ENCODE assay signal across 14 cellular contexts in the genomic region with DNA sequence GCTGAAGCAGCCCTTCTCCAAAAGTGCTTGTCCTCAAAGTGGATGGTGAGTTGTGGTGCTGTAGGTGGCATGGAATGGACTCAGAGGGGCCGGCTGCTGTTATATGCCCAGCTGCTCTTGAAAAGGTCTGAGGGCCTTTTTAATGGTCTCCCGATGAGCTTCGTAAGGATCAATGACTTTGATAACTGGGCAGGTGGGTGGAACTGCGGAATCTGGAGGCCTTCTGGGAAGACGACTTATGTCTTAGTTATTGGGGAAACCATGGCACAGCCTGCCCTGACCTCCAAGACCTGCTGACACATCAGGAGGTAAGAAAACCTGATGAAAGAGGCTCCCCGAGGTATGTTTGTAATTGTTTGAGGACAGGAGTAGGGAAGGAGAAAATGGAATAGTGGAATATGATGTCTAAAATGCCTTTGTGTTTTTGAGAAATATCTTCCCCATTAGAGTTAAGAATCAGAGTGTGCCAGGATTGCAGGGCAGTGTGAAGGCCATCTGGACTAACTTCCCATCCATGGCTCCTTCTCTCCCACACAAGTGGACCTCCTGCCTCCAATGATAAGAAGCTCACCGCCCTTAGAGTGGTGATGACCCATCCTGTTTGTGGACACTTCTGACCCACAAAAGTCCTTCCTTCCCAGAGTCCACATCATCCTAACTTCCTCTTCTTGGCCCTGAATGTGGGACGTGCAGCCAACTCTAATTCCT.
A peak's percentile ranks its signal among the peaks of the same experiment; 100 is the strongest.
DNase-seq lines count a peak whose midpoint lies in the region; ATAC-seq and TF ChIP-seq lines count a peak whose summit lies in the region.
"Had no signal": no experiment of that assay in that cellular context is flagged by ENCODE, and none has a peak within 500 bp of the region (broad histone marks: within the 10 kb centered on the region; RNA-seq: fewer than 3 reads in every experiment).

No MANE protein-coding gene starts in this region.

- H4K5ac ChIP-seq in H9 (ENCODE audit: insufficient read length, low read depth, low read length) = no peak overlapping the region

- H3K27ac Mint-ChIP-seq in H9 = no peak overlapping the region
- H3K27ac Mint-ChIP-seq in neural crest cell (ENCODE audit: unreplicated experiment) = peak overlapping the region; percentile 48
- H3K27ac Mint-ChIP-seq: GM23338 had no signal

- H3K4ac ChIP-seq in H9 (ENCODE audit: low read depth, low read length) = no peak overlapping the region

- H4K8ac ChIP-seq in H9 (replicated peaks; ENCODE audit: insufficient read length, low read depth, low read length) = no peak overlapping the region

- H2BK15ac ChIP-seq in H9 (ENCODE audit: low read depth, low read length) = no peak overlapping the region

- H3K4me1 Mint-ChIP-seq in H9 (peaks cover 19 to 33% of the 10 kb centered on the region in 2 experiments), neural crest cell (peaks cover 5% of the 10 kb centered on the region)

- no peak for TF ChIP-seq CTCF in H9 (conservative IDR thresholded peaks at IDR 0.05)
- TF ChIP-seq CTCF in neural crest cell (conservative IDR thresholded peaks at IDR 0.05) = no peak
- TF ChIP-seq CTCF in osteoblast (IDR thresholded peaks at IDR 0.05; ENCODE audit: extremely low read depth, low read depth, low read length) = no peak

- no peak overlapping the region for H4K91ac ChIP-seq in H9 (ENCODE audit: insufficient read length, low read depth, low read length)

- peak overlapping the region; percentile 34 to 67 (median 50) for H3K4me2 ChIP-seq in BLaER1 treated with 17β-estradiol and CSF1 and Interleukin-3, amounts not matched to agents 10 nM and 100 nM
- H3K4me2 ChIP-seq in H9 (ENCODE audit: insufficient read depth, insufficient read length, low read length) (no peak overlapping the region), osteoblast (ENCODE audit: insufficient read depth, low read length) (no peak overlapping the region)
- H3K4me2 ChIP-seq: GM23338 had no signal

- no peak overlapping the region for H3K4me3 ChIP-seq in BLaER1 treated with 17β-estradiol and CSF1 and Interleukin-3, amounts not matched to agents 10 nM and 100 nM
- H3K4me3 ChIP-seq in osteoblast (ENCODE audit: insufficient read depth, low read length) = no peak overlapping the region
- H3K4me3 ChIP-seq: GM23338 had no signal

- no peak overlapping the region for H2BK12ac ChIP-seq in H9 (ENCODE audit: insufficient read length, low read depth, low read length)

- H3K9me3 ChIP-seq in BLaER1 treated with 17β-estradiol and CSF1 and Interleukin-3, amounts not matched to agents 10 nM and 100 nM (replicated peaks in 1 of 11) = no peaks in the 10 kb centered on the region
- no peaks in the 10 kb centered on the region for H3K9me3 ChIP-seq in H9 (ENCODE audit: control insufficient read depth, low read depth, low read length)
- no peaks in the 10 kb centered on the region for H3K9me3 ChIP-seq in osteoblast (ENCODE audit: low read depth, low read length)

- H3K14ac ChIP-seq in H9 (ENCODE audit: insufficient read depth, low read length) = no peak overlapping the region

- no peak overlapping the region for H3K23ac ChIP-seq in H9 (ENCODE audit: insufficient read length, low read depth, low read length)

- ATAC-seq in GM18858 (IDR thresholded peaks at IDR 0.05; ENCODE audit: unreplicated experiment) = no peak
- ATAC-seq: GM23338, HCT116 had no signal

- no peak overlapping the region for H2AK5ac ChIP-seq in H9 (ENCODE audit: insufficient read length, low read length)

- H3K23me2 ChIP-seq in H9 (ENCODE audit: insufficient read length, low read depth, low read length, poor library complexity, severe bottlenecking) = no peaks in the 10 kb centered on the region

- no peak overlapping the region for H3K18ac ChIP-seq in H9 (ENCODE audit: insufficient read length, low read depth, low read length)

- H3K9me3 Mint-ChIP-seq in H9 (no peaks in the 10 kb centered on the region), neural crest cell (peaks cover 2% of the 10 kb centered on the region)
- H3K9me3 Mint-ChIP-seq: GM23338 had no signal

- WGBS in H9 (ENCODE audit: extremely low coverage, insufficient read length, low lambda C conversion rate) = no CpG with 5 or more reads among the region's 8 CpGs

- H3T11ph ChIP-seq in H9 (ENCODE audit: low read length) = no peak overlapping the region

- H2BK20ac ChIP-seq in H9 (ENCODE audit: low read depth, low read length, poor library complexity, severe bottlenecking) = no peak overlapping the region

- no peaks in the 10 kb centered on the region for H3K36me3 Mint-ChIP-seq in H9 (ENCODE audit: insufficient read depth in 1 of 3, low read depth in 3 of 3)
- H3K36me3 Mint-ChIP-seq in neural crest cell (ENCODE audit: low read depth) = peaks cover 3% of the 10 kb centered on the region

- no peaks in the 10 kb centered on the region for H3K36me3 ChIP-seq in BLaER1 treated with 17β-estradiol and CSF1 and Interleukin-3, amounts not matched to agents 10 nM and 100 nM
- no peaks in the 10 kb centered on the region for H3K36me3 ChIP-seq in osteoblast (ENCODE audit: insufficient read depth, low read length)

- DNase-seq in H9 = peak; percentile 3
- peak; percentile 35 for DNase-seq in UCSD-AML1 (lab: John Stamatoyannopoulos, UW; ENCODE audit: unreplicated experiment)
- no peak for DNase-seq in neural crest cell (ENCODE audit: low read depth, low spot score)
- no peak for DNase-seq in osteoblast (ENCODE audit: insufficient read length, low spot score, missing footprints)
- no peak for DNase-seq in NK-92 (lab: John Stamatoyannopoulos, UW; ENCODE audit: unreplicated experiment)
- DNase-seq: C1 segment of cervical spinal cord, DMS79 treated with DMSO at 0.1 percent for 48 hours, KG1, NCI-H2107, NCI-H2227 treated with DMSO at 0.1 percent for 48 hours had no signal

- H3K27me3 Mint-ChIP-seq in H9 (ENCODE audit: low read depth) = no peaks in the 10 kb centered on the region
- no peaks in the 10 kb centered on the region for H3K27me3 Mint-ChIP-seq in neural crest cell (ENCODE audit: low read depth)

- no peaks in the 10 kb centered on the region for H4K20me1 ChIP-seq in BLaER1 treated with 17β-estradiol and CSF1 and Interleukin-3, amounts not matched to agents 10 nM and 100 nM
- H4K20me1 ChIP-seq in H9 (ENCODE audit: control insufficient read depth, insufficient read depth, insufficient read length) (no peaks in the 10 kb centered on the region), osteoblast (ENCODE audit: insufficient read depth, low read length) (no peaks in the 10 kb centered on the region)

- no peaks in the 10 kb centered on the region for H3K79me1 ChIP-seq in H9 (ENCODE audit: insufficient read depth, low read depth, low read length, poor library complexity, severe bottlenecking)

- H3K27me3 ChIP-seq in BLaER1 treated with 17β-estradiol and CSF1 and Interleukin-3, amounts not matched to agents 10 nM and 100 nM = no peaks in the 10 kb centered on the region
- H3K27me3 ChIP-seq in H9 (ENCODE audit: insufficient read depth, low read length) = no peaks in the 10 kb centered on the region
- H3K27me3 ChIP-seq in osteoblast (ENCODE audit: insufficient read depth, low read length) = no peaks in the 10 kb centered on the region

- H3K4me3 Mint-ChIP-seq in H9 = no peak overlapping the region
- no peak overlapping the region for H3K4me3 Mint-ChIP-seq in neural crest cell
- H3K4me3 Mint-ChIP-seq: GM23338 had no signal

- peak overlapping the region in 4 of 11 experiments; percentile 1 to 10 (median 8); a peak in 3 of 22 replicates for H3K27ac ChIP-seq in BLaER1 treated with 17β-estradiol and CSF1 and Interleukin-3, amounts not matched to agents 10 nM and 100 nM
- no peak overlapping the region for H3K27ac ChIP-seq in H9 (ENCODE audit: insufficient read length, low read depth, low read length)
- H3K27ac ChIP-seq in osteoblast (ENCODE audit: low read depth, low read length) = no peak overlapping the region

- H3K79me2 ChIP-seq in H9 (ENCODE audit: insufficient read depth, low read length) = no peaks in the 10 kb centered on the region
- no peaks in the 10 kb centered on the region for H3K79me2 ChIP-seq in osteoblast (ENCODE audit: insufficient read depth, low read length)

- H2AFZ ChIP-seq in H9 (ENCODE audit: low read length) (no peak overlapping the region), osteoblast (ENCODE audit: low read length) (no peak overlapping the region)
- H2AFZ ChIP-seq: GM23338 had no signal

- no peak overlapping the region for H2BK5ac ChIP-seq in H9 (ENCODE audit: insufficient read length, low read length)

- H2BK120ac ChIP-seq in H9 (ENCODE audit: low read depth, low read length, poor library complexity, severe bottlenecking) = no peak overlapping the region

- H3K4me1 ChIP-seq in BLaER1 treated with 17β-estradiol and CSF1 and Interleukin-3, amounts not matched to agents 10 nM and 100 nM = peaks cover 16 to 43% (median 41%) of the 10 kb centered on the region in 10 experiments
- H3K4me1 ChIP-seq in H9 (ENCODE audit: insufficient read depth, low read length) = peaks cover 3% of the 10 kb centered on the region; the same call in 1 of the 2 replicates
- peaks cover 3% of the 10 kb centered on the region for H3K4me1 ChIP-seq in osteoblast (ENCODE audit: insufficient read depth, low read length)

- H3K56ac ChIP-seq in H9 (ENCODE audit: insufficient read length, low read depth, low read length) = no peak overlapping the region

- H3K9ac ChIP-seq in BLaER1 treated with 17β-estradiol and CSF1 and Interleukin-3, amounts not matched to agents 10 nM and 100 nM = no peak overlapping the region
- H3K9ac ChIP-seq in H9 (ENCODE audit: extremely low read depth, insufficient read length, low read length) = no peak overlapping the region

Comparison
In these comparisons a context has a peak if more than half of its experiments do, and no peak if none do; other contexts are left out.
1. H3K4me2 ChIP-seq: peak in BLaER1 treated with 17β-estradiol and CSF1 and Interleukin-3, amounts not matched to agents 10 nM and 100 nM (11 of 11); none in H9 (single experiment) and osteoblast (single experiment).
2. DNase-seq: peak in H9 (single experiment) and UCSD-AML1 (single experiment); none in neural crest cell (single experiment), osteoblast (single experiment) and NK-92 (single experiment).